In genomic region chr13:66844933-66845332, GRCh38 we compare ENCODE assay signal across 20 cellular contexts.
"Had no signal": no experiment of that assay in that cellular context is flagged by ENCODE, and none has a peak within 500 bp of the region (broad histone marks: within the 10 kb centered on the region; RNA-seq: fewer than 3 reads in every experiment).

No MANE protein-coding gene starts in this region.

- H3K4me1 ChIP-seq: lower lobe of right lung, pancreas, suprapubic skin, thyroid gland had no signal

- H3K27me3 ChIP-seq: neutrophil, pancreas, suprapubic skin, thyroid gland had no signal

- H3K36me3 ChIP-seq: lower lobe of right lung, neutrophil, pancreas, suprapubic skin, thyroid gland had no signal

- DNase-seq: cortex of kidney; effector memory CD8-positive, alpha-beta T cell; erythroblast; hypothalamus; immature natural killer cell; left ventricle myocardium superior; lower lobe of right lung; natural killer cell; stimulated activated CD4-positive, alpha-beta T cell treated with anti-CD3 and anti-CD28 coated beads, Interleukin-12 subunit alpha, Interleukin-12 subunit beta, amount 100 ng/mL, for 4 hours; stimulated activated CD4-positive, alpha-beta T cell treated with anti-CD3 and anti-CD28 coated beads, Interleukin-1b, Interleukin-23, amount 100 ng/mL, for 48 hours; stimulated activated CD4-positive, alpha-beta T cell treated with anti-CD3 and anti-CD28 coated beads, Interleukin-4, amount 100 ng/mL, for 1 hour; stimulated activated CD8-positive, alpha-beta memory T cell treated with anti-CD3 and anti-CD28 coated beads, Interleukin-4, amount 100 ng/mL, for 48 hours; stimulated activated naive CD4-positive, alpha-beta T cell; stimulated activated naive CD8-positive, alpha-beta T cell treated with anti-CD3 and anti-CD28 coated beads, Interleukin-15, amount 100 ng/mL, for 72 hours; thyroid gland; trophoblast cell had no signal

- H3K9me3 ChIP-seq: lower lobe of right lung, neutrophil, pancreas, suprapubic skin, thyroid gland had no signal

- H3K27ac ChIP-seq: lower lobe of right lung, neutrophil, pancreas, suprapubic skin, thyroid gland had no signal

- H3K4me2 ChIP-seq: smooth muscle cell had no signal

- H3K4me3 ChIP-seq: lower lobe of right lung, pancreas, smooth muscle cell, suprapubic skin, thyroid gland had no signal
